8 cellular contexts compared by ENCODE assay signal in genomic region chr14:25042362-25043299, GRCh38. TPM values are rescaled to one million over a fixed set of nuclear protein-coding genes. Genes with fewer than 3 reads are reported as not detected.
A peak's percentile ranks its signal among the peaks of the same experiment; 100 is the strongest.
DNase-seq lines count a peak whose midpoint lies in the region; ATAC-seq and TF ChIP-seq lines count a peak whose summit lies in the region.

No MANE protein-coding gene starts in this region.

- DNase-seq in H4 (ENCODE audit: low spot score) (peak; percentile 24), RWPE2 (ENCODE audit: low spot score) (no peak), heart left ventricle (peak in 3 of 5 donors; percentile 28 to 35 (median 33)), sciatic nerve (ENCODE audit: low spot score) (no peak), UCSD-AML1 (lab: John Stamatoyannopoulos, UW; ENCODE audit: unreplicated experiment) (no peak)
- DNase-seq in CD8-positive, alpha-beta memory T cell: no peak
- no peak for DNase-seq in activated naive CD4-positive, alpha-beta T cell treated with Interleukin-2 at 50 U/mL for 16 hours

- ATAC-seq in RWPE2 (ENCODE audit: low read depth): no peak
- peak in 2 of 4 donors; percentile 32 to 39 for ATAC-seq in heart left ventricle
- peak; percentile 79 for ATAC-seq in sciatic nerve
- no peak for ATAC-seq in stimulated activated memory B cell treated with anti-CD40 and anti-IgM and Interleukin-4, amounts not matched to agents 10 μg/mL and 1 μg/mL and 100 μg/mL, for 72 hours

- no peaks in the 10 kb centered on the region for H3K36me3 Mint-ChIP-seq in stimulated activated memory B cell treated with anti-CD40 and anti-IgM and Interleukin-4, amounts not matched to agents 10 μg/mL and 1 μg/mL and 100 μg/mL, for 72 hours
- no peaks in the 10 kb centered on the region for H3K36me3 Mint-ChIP-seq in CD8-positive, alpha-beta memory T cell

- no peaks in the 10 kb centered on the region for H3K4me1 Mint-ChIP-seq in stimulated activated memory B cell treated with anti-CD40 and anti-IgM and Interleukin-4, amounts not matched to agents 10 μg/mL and 1 μg/mL and 100 μg/mL, for 72 hours
- H3K4me1 Mint-ChIP-seq in CD8-positive, alpha-beta memory T cell: no peaks in the 10 kb centered on the region

- no peaks in the 10 kb centered on the region for H3K27me3 Mint-ChIP-seq in stimulated activated memory B cell treated with anti-CD40 and anti-IgM and Interleukin-4, amounts not matched to agents 10 μg/mL and 1 μg/mL and 100 μg/mL, for 72 hours
- peaks cover 17 to 28% of the 10 kb centered on the region in 2 donors for H3K27me3 Mint-ChIP-seq in CD8-positive, alpha-beta memory T cell

- peaks cover 4% of the 10 kb centered on the region for H3K9me3 Mint-ChIP-seq in stimulated activated memory B cell treated with anti-CD40 and anti-IgM and Interleukin-4, amounts not matched to agents 10 μg/mL and 1 μg/mL and 100 μg/mL, for 72 hours
- peaks cover 0 to 5% (median 0%) of the 10 kb centered on the region in 5 donors for H3K9me3 Mint-ChIP-seq in CD8-positive, alpha-beta memory T cell

- 77 to 81% (median 78%) methylated on average over 14 of the region's 14 CpGs for WGBS in heart left ventricle, 4 donors

- H3K27ac ChIP-seq in RWPE2 (ENCODE audit: poor library complexity, severe bottlenecking) (no peak overlapping the region), heart left ventricle (peak overlapping the region in 3 of 12 donors; percentile 1 to 27 (median 13))
- H3K27ac ChIP-seq in CD8-positive, alpha-beta memory T cell (ENCODE audit: low read depth, low read length): no peak overlapping the region

- POLR2A ChIA-PET in CD8-positive, alpha-beta memory T cell (lab: Charles Lee): no interaction called here

- TF ChIP-seq POLR2A in heart left ventricle (IDR thresholded peaks at IDR 0.05): no peak

- intact Hi-C loops in heart left ventricle (cut with DNase I) (loop anchor here (1.0 to 10.0 kb wide), 9 partner anchors 78 to 308 kb away; no protein-coding TSS in a partner anchor), sciatic nerve (cut with DNase I) (no loop called here)

- H3K4me3 ChIP-seq in RWPE2 (ENCODE audit: severe bottlenecking) (no peak overlapping the region), heart left ventricle (no peak overlapping the region)
- no peak overlapping the region for H3K4me3 ChIP-seq in CD8-positive, alpha-beta memory T cell (ENCODE audit: low read length)

- H3K27me3 ChIP-seq in RWPE2 (ENCODE audit: insufficient read depth, poor library complexity, severe bottlenecking): peaks cover 22% of the 10 kb centered on the region
- H3K27me3 ChIP-seq in heart left ventricle: no peaks in the 10 kb centered on the region
- H3K27me3 ChIP-seq in CD8-positive, alpha-beta memory T cell (ENCODE audit: insufficient read depth, low read length, poor library complexity, severe bottlenecking): no peaks in the 10 kb centered on the region

- no peak overlapping the region for H3K27ac Mint-ChIP-seq in stimulated activated memory B cell treated with anti-CD40 and anti-IgM and Interleukin-4, amounts not matched to agents 10 μg/mL and 1 μg/mL and 100 μg/mL, for 72 hours
- no peak overlapping the region for H3K27ac Mint-ChIP-seq in CD8-positive, alpha-beta memory T cell

- H3K4me3 Mint-ChIP-seq in stimulated activated memory B cell treated with anti-CD40 and anti-IgM and Interleukin-4, amounts not matched to agents 10 μg/mL and 1 μg/mL and 100 μg/mL, for 72 hours: no peak overlapping the region
- no peak overlapping the region for H3K4me3 Mint-ChIP-seq in CD8-positive, alpha-beta memory T cell

- no peaks in the 10 kb centered on the region for H3K9me3 ChIP-seq in RWPE2 (ENCODE audit: severe bottlenecking)
- no peaks in the 10 kb centered on the region for H3K9me3 ChIP-seq in heart left ventricle
- H3K9me3 ChIP-seq in CD8-positive, alpha-beta memory T cell (ENCODE audit: low read length): no peaks in the 10 kb centered on the region

- TF ChIP-seq CTCF in RWPE2 (IDR thresholded peaks at IDR 0.05; ENCODE audit: poor library complexity, severe bottlenecking) (peak; percentile 41), heart left ventricle (IDR thresholded peaks at IDR 0.05) (peak; percentile 15 to 67 (median 54))

- no peaks in the 10 kb centered on the region for H3K36me3 ChIP-seq in RWPE2 (ENCODE audit: low read depth)
- no peaks in the 10 kb centered on the region for H3K36me3 ChIP-seq in heart left ventricle
- H3K36me3 ChIP-seq in CD8-positive, alpha-beta memory T cell (ENCODE audit: insufficient read depth, low read length): no peaks in the 10 kb centered on the region

- CTCF ChIA-PET in CD8-positive, alpha-beta memory T cell (lab: Charles Lee): no interaction called here

- H3K4me1 ChIP-seq in RWPE2 (ENCODE audit: insufficient read depth, poor library complexity, severe bottlenecking) (no peaks in the 10 kb centered on the region), heart left ventricle (peaks cover 0 to 76% (median 16%) of the 10 kb centered on the region in 12 donors)
- H3K4me1 ChIP-seq in CD8-positive, alpha-beta memory T cell (ENCODE audit: insufficient read depth, low read length): no peaks in the 10 kb centered on the region

RNA-seq across cellular contexts. Expression of gene STXBP6, which starts 7.3 kb away (rescaled TPM):
- 22.3 and 22.8 TPM in 2 replicates for total RNA-seq in H4 (2014; rRNA removed; shearing (Covaris generic))
- total RNA-seq in heart left ventricle (10 to 100 TPM; 12.5 to 30.9 (median 22.5) TPM), sciatic nerve (18.1 TPM)
- 10 to 100 TPM; 23.7 to 57.3 TPM for polyA plus RNA-seq in heart left ventricle
- total RNA-seq in CD8-positive, alpha-beta memory T cell: under 1 TPM; 0.28 to 0.38 TPM
- not detected for polyA plus RNA-seq in CD8-positive, alpha-beta memory T cell

Comparison
In these comparisons a context has a peak if more than half of its experiments do, and no peak if none do; other contexts are left out.
1. DNase-seq: peak in H4 (single experiment) and heart left ventricle (3 of 5); none in RWPE2 (single experiment), sciatic nerve (single experiment), UCSD-AML1 (single experiment), CD8-positive, alpha-beta memory T cell (0 of 5) and activated naive CD4-positive, alpha-beta T cell treated with Interleukin-2 at 50 U/mL for 16 hours (single experiment).
2. RNA of gene STXBP6, which starts 7.3 kb away (total RNA-seq): 22.3 to 22.8 TPM in H4, 12.5 to 30.9 TPM in heart left ventricle and 18.1 TPM in sciatic nerve (single experiment); 0.28 to 0.38 TPM in CD8-positive, alpha-beta memory T cell; every median in the first group is over 4 times any median in the second.